ENCODE assay signal across 1 cellular context in genomic region chr19:50362030-50362412, GRCh38.
A peak's percentile ranks its signal among the peaks of the same experiment; 100 is the strongest.
TF ChIP-seq lines count a peak whose summit lies in the region.

No MANE protein-coding gene starts in this region.

TF ChIP-seq in K562, 482 proteins besides CTCF, POLR2A, EP300 and RAD21:
- TF ChIP-seq NCOA2 (IDR thresholded peaks at IDR 0.05; ENCODE audit: partially characterized antibody in 2 of 2) (no peak), ILF3 (IDR thresholded peaks at IDR 0.05; ENCODE audit: borderline replicate concordance) (no peak), ETS2 (tag; IDR thresholded peaks at IDR 0.05; ENCODE audit: borderline replicate concordance, poor library complexity, severe bottlenecking) (no peak), YBX1 (IDR thresholded peaks at IDR 0.05) (no peak), NFE2L1 (tag; IDR thresholded peaks at IDR 0.05; ENCODE audit: borderline replicate concordance, low read depth) (no peak), ZFP91 (CRISPR knock-in tag; IDR thresholded peaks at IDR 0.05) (no peak), ZKSCAN8 (CRISPR knock-in tag; IDR thresholded peaks at IDR 0.05) (no peak), JUNB (CRISPR knock-in tag; conservative IDR thresholded peaks at IDR 0.05) (no peak), NR2C2 (CRISPR knock-in tag; IDR thresholded peaks at IDR 0.05) (no peak), NR2C2 (tag; IDR thresholded peaks at IDR 0.05) (peak; percentile 9; the same call in 1 of the 2 replicates), ZNF740 (CRISPR knock-in tag; IDR thresholded peaks at IDR 0.05) (no peak), ZNF740 (tag; IDR thresholded peaks at IDR 0.05) (peak in 1 of 2 experiments; percentile 33; a peak in 1 of 4 replicates), VEZF1 (CRISPR knock-in tag; IDR thresholded peaks at IDR 0.05) (peak; percentile 11; the same call in 1 of the 2 replicates)
